Comparison of ENCODE assay signal across 17 cellular contexts in genomic region chr1:204083491-204083890, GRCh38. TPM values are rescaled to one million over a fixed set of nuclear protein-coding genes. Genes with fewer than 3 reads are reported as not detected.
DNase-seq lines count a peak whose midpoint lies in the region; ATAC-seq and TF ChIP-seq lines count a peak whose summit lies in the region.
"Had no signal": no experiment of that assay in that cellular context is flagged by ENCODE, and none has a peak within 500 bp of the region (broad histone marks: within the 10 kb centered on the region; RNA-seq: fewer than 3 reads in every experiment).

No MANE protein-coding gene starts in this region.

- peaks cover 29% of the 10 kb centered on the region for H3K79me2 ChIP-seq in trophoblast cell (ENCODE audit: control insufficient read depth, insufficient read depth, low read length, poor library complexity)

- peak overlapping the region; percentile 44 for H3K4ac ChIP-seq in trophoblast cell (ENCODE audit: low read depth, low read length)

- H3K4me1 ChIP-seq in cardiac muscle cell (ENCODE audit: low read depth) (peaks cover 42% of the 10 kb centered on the region), esophagus squamous epithelium (peaks cover 52 to 100% (median 68%) of the 10 kb centered on the region in 3 donors), trophoblast cell (ENCODE audit: control insufficient read depth in 1 of 2, insufficient read depth in 2 of 2, low read length in 2 of 2) (peaks cover 33 to 45% of the 10 kb centered on the region in 2 experiments), uterus (peaks cover 40 to 63% of the 10 kb centered on the region in 2 donors)
- H3K4me1 ChIP-seq in CD8-positive, alpha-beta T cell (ENCODE audit: insufficient read depth, low read length), result no peaks in the 10 kb centered on the region

- H3K79me1 ChIP-seq in trophoblast cell (ENCODE audit: low read length), result peaks cover 8% of the 10 kb centered on the region

- no peak overlapping the region for H3K27ac Mint-ChIP-seq in CD8-positive, alpha-beta T cell
- H3K27ac Mint-ChIP-seq: activated T-cell treated with anti-CD3 and anti-CD28 coated beads, Interleukin-2, amount 50 U/mL, for 72 hours had no signal

- no peaks in the 10 kb centered on the region for H3K36me3 ChIP-seq in cardiac muscle cell
- no peaks in the 10 kb centered on the region for H3K36me3 ChIP-seq in esophagus squamous epithelium
- no peaks in the 10 kb centered on the region for H3K36me3 ChIP-seq in trophoblast cell (ENCODE audit: control insufficient read depth in 1 of 2, insufficient read depth in 2 of 2, low read length in 2 of 2)
- H3K36me3 ChIP-seq in uterus, result no peaks in the 10 kb centered on the region
- H3K36me3 ChIP-seq in CD8-positive, alpha-beta T cell (ENCODE audit: insufficient read depth, low read length), result no peaks in the 10 kb centered on the region
- H3K36me3 ChIP-seq: ovary had no signal

- DNase-seq in cardiac muscle cell (ENCODE audit: low read depth in 1 of 2, low spot score in 1 of 2) (no peak), left cardiac atrium (no peak), esophagus squamous epithelium (lab: John Stamatoyannopoulos, UW) (no peak), trophoblast cell (no peak), uterus (no peak), pons (ENCODE audit: low spot score) (no peak), kidney tubule cell (ENCODE audit: low spot score) (no peak)
- DNase-seq in CD8-positive, alpha-beta T cell, result no peak
- DNase-seq: activated T-cell treated with anti-CD3 and anti-CD28 coated beads, Interleukin-2, amount 50 U/mL, for 72 hours; CD4-positive, alpha-beta memory T cell; NCI-H2107; ovary; SIG-M5; stimulated activated CD4-positive, alpha-beta T cell treated with anti-CD3 and anti-CD28 coated beads, Interleukin-15, amount 100 ng/mL, for 24 hours; T1000 had no signal

- no peak overlapping the region for H4K12ac ChIP-seq in trophoblast cell (ENCODE audit: low read depth, low read length)

- no peak overlapping the region for H2AFZ ChIP-seq in trophoblast cell (ENCODE audit: insufficient read depth, low read length, poor library complexity)

- TF ChIP-seq POLR2A in esophagus squamous epithelium (IDR thresholded peaks at IDR 0.05), result no peak
- no peak for TF ChIP-seq POLR2A in uterus (IDR thresholded peaks at IDR 0.05)

- H3K4me3 ChIP-seq in cardiac muscle cell (no peak overlapping the region), esophagus squamous epithelium (no peak overlapping the region), trophoblast cell (ENCODE audit: low read depth, low read length) (no peak overlapping the region), uterus (no peak overlapping the region)
- no peak overlapping the region for H3K4me3 ChIP-seq in CD8-positive, alpha-beta T cell (ENCODE audit: low read depth, low read length)
- H3K4me3 ChIP-seq: dorsolateral prefrontal cortex, GM12878, ovary had no signal

- no peak overlapping the region for H3K4me2 ChIP-seq in trophoblast cell (ENCODE audit: low read length)

- H3K18ac ChIP-seq in trophoblast cell (ENCODE audit: low read length), result no peak overlapping the region

- TF ChIP-seq CTCF in cardiac muscle cell (IDR thresholded peaks at IDR 0.05; ENCODE audit: low read depth, low read length), result no peak
- TF ChIP-seq CTCF in esophagus squamous epithelium (IDR thresholded peaks at IDR 0.05), result no peak
- no peak for TF ChIP-seq CTCF in uterus (IDR thresholded peaks at IDR 0.05)
- no peak for TF ChIP-seq CTCF in CD8-positive, alpha-beta T cell (IDR thresholded peaks at IDR 0.05)

- intact Hi-C loops in left cardiac atrium (cut with DNase I), result no loop called here
- intact Hi-C loops in esophagus squamous epithelium (cut with DNase I), result no loop called here
- intact Hi-C loops in uterus (cut with DNase I; ENCODE audit: low total_unique reads), result no loop called here
- intact Hi-C loops in CD8-positive, alpha-beta T cell (cut with DNase I, micrococcal nuclease), result no loop called here

- H3K27ac ChIP-seq in cardiac muscle cell (peak overlapping the region; percentile 87), esophagus squamous epithelium (peak overlapping the region; percentile 15 to 89 (median 79)), trophoblast cell (ENCODE audit: low read depth, low read length) (no peak overlapping the region), uterus (peak overlapping the region; percentile 94 to 99)
- H3K27ac ChIP-seq in CD8-positive, alpha-beta T cell (ENCODE audit: low read depth, low read length), result no peak overlapping the region
- H3K27ac ChIP-seq: ovary had no signal

- peaks cover 14% of the 10 kb centered on the region for H3K27me3 Mint-ChIP-seq in CD8-positive, alpha-beta T cell (ENCODE audit: low read depth)
- H3K27me3 Mint-ChIP-seq: CD4-positive, alpha-beta memory T cell had no signal

- H4K91ac ChIP-seq in trophoblast cell (ENCODE audit: low read depth, low read length), result no peak overlapping the region

- no peak for ATAC-seq in left cardiac atrium
- no peak for ATAC-seq in CD8-positive, alpha-beta T cell
- ATAC-seq: activated T-cell treated with anti-CD3 and anti-CD28 coated beads, Interleukin-2, amount 50 U/mL, for 72 hours had no signal

- CTCF ChIA-PET in CD8-positive, alpha-beta T cell (lab: Charles Lee), result no interaction called here

- H2AK5ac ChIP-seq in trophoblast cell (ENCODE audit: low read length), result no peak overlapping the region

- H3K9ac ChIP-seq in trophoblast cell (ENCODE audit: low read length), result no peak overlapping the region

- no peaks in the 10 kb centered on the region for H3K36me3 Mint-ChIP-seq in CD8-positive, alpha-beta T cell
- H3K36me3 Mint-ChIP-seq: CD4-positive, alpha-beta memory T cell had no signal

- peaks cover 3% of the 10 kb centered on the region for H3K4me1 Mint-ChIP-seq in CD8-positive, alpha-beta T cell (ENCODE audit: low read depth)

- H2BK120ac ChIP-seq in trophoblast cell (ENCODE audit: insufficient read depth, low read length, poor library complexity), result no peak overlapping the region

- no peaks in the 10 kb centered on the region for H3K9me3 ChIP-seq in cardiac muscle cell (ENCODE audit: low read depth)
- H3K9me3 ChIP-seq in esophagus squamous epithelium, result no peaks in the 10 kb centered on the region
- no peaks in the 10 kb centered on the region for H3K9me3 ChIP-seq in trophoblast cell (ENCODE audit: insufficient read depth, low read depth, low read length)
- H3K9me3 ChIP-seq in uterus, result no peaks in the 10 kb centered on the region
- H3K9me3 ChIP-seq in CD8-positive, alpha-beta T cell (ENCODE audit: low read length), result no peaks in the 10 kb centered on the region
- H3K9me3 ChIP-seq: ovary had no signal

- POLR2A ChIA-PET in CD8-positive, alpha-beta T cell (lab: Charles Lee), result no interaction called here

- no peaks in the 10 kb centered on the region for H3K27me3 ChIP-seq in cardiac muscle cell
- H3K27me3 ChIP-seq in esophagus squamous epithelium, result no peaks in the 10 kb centered on the region
- no peaks in the 10 kb centered on the region for H3K27me3 ChIP-seq in trophoblast cell (ENCODE audit: insufficient read depth, low read length)
- H3K27me3 ChIP-seq in uterus, result no peaks in the 10 kb centered on the region
- no peaks in the 10 kb centered on the region for H3K27me3 ChIP-seq in CD8-positive, alpha-beta T cell (ENCODE audit: insufficient read depth, low read length)
- H3K27me3 ChIP-seq: dorsolateral prefrontal cortex, ovary had no signal

- no peak overlapping the region for H2BK12ac ChIP-seq in trophoblast cell (ENCODE audit: low read length)

- no peak overlapping the region for H4K8ac ChIP-seq in trophoblast cell (ENCODE audit: low read depth, low read length)

- 90 to 93% methylated on average over 7 of the region's 7 CpGs for WGBS in esophagus squamous epithelium, 2 donors
- no CpG with 5 or more reads among the region's 7 CpGs for WGBS in trophoblast cell (ENCODE audit: extremely low coverage, insufficient coverage, insufficient read length)

- no peak overlapping the region for H3K23ac ChIP-seq in trophoblast cell (ENCODE audit: low read length)

- no peak overlapping the region for H3K14ac ChIP-seq in trophoblast cell (ENCODE audit: low read length)

- H3K9me3 Mint-ChIP-seq in CD8-positive, alpha-beta T cell, result no peaks in the 10 kb centered on the region
- H3K9me3 Mint-ChIP-seq: activated T-cell treated with anti-CD3 and anti-CD28 coated beads, Interleukin-2, amount 50 U/mL, for 72 hours; CD4-positive, alpha-beta memory T cell had no signal

- no peak overlapping the region for H2BK5ac ChIP-seq in trophoblast cell (ENCODE audit: low read depth, low read length, poor library complexity)

- no peak overlapping the region for H3K4me3 Mint-ChIP-seq in CD8-positive, alpha-beta T cell
- H3K4me3 Mint-ChIP-seq: activated T-cell treated with anti-CD3 and anti-CD28 coated beads, Interleukin-2, amount 50 U/mL, for 72 hours; CD4-positive, alpha-beta memory T cell had no signal

RNA-seq across cellular contexts. Expression of gene SOX13, which starts 10.6 kb away (rescaled TPM):
- total RNA-seq in cardiac muscle cell (33.8 and 39.7 TPM in 2 replicates), left cardiac atrium (10 to 100 TPM; 14.0 to 14.4 TPM), esophagus squamous epithelium (10 to 100 TPM in 3 of 4 donors, 1 to 10 TPM in 1; 9.0 to 21.2 (median 14.5) TPM), uterus (100 to 1,000 TPM in 1 of 4 donors, 10 to 100 TPM in 3; 15.7 to 139 (median 37.9) TPM)
- polyA plus RNA-seq in cardiac muscle cell, result 34.8 and 45.2 TPM in 2 replicates
- 79.8 and 85.3 TPM in 2 replicates for polyA plus RNA-seq in trophoblast cell (2013)
- 1 to 10 TPM; 2.0 to 2.4 TPM for total RNA-seq in CD8-positive, alpha-beta T cell

Comparison
In these comparisons a context has a peak if more than half of its experiments do, and no peak if none do; other contexts are left out.
1. H3K27ac ChIP-seq: peak in cardiac muscle cell (single experiment), esophagus squamous epithelium (4 of 4) and uterus (2 of 2); none in trophoblast cell (single experiment) and CD8-positive, alpha-beta T cell (single experiment).